1 cellular context compared by ENCODE assay signal in the genomic region with DNA sequence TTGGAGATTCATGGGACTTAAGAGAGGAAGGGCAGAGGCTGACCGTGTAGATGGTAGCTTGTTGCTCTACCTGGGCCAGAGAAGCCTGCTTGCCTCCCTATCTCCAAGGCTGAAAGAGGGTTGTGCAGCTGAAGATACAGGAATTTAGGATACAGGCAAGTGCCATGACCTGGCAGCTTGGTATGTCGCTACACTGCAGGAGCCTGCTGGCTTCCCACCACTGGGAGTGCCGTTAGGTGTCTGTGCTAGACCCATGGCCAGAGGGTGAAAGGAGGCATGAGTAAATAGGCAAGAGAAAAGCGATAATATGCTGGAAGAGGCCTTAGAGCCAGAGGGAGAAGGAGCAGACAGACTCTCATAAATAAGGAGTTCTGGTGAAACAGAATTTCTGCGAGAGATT.
TF ChIP-seq lines count a peak whose summit lies in the region.

No MANE protein-coding gene starts in this region.

TF ChIP-seq in GM23338, 12 proteins besides CTCF, POLR2A, EP300 and RAD21 (continued from another document):
- TF ChIP-seq, protein P1, sequence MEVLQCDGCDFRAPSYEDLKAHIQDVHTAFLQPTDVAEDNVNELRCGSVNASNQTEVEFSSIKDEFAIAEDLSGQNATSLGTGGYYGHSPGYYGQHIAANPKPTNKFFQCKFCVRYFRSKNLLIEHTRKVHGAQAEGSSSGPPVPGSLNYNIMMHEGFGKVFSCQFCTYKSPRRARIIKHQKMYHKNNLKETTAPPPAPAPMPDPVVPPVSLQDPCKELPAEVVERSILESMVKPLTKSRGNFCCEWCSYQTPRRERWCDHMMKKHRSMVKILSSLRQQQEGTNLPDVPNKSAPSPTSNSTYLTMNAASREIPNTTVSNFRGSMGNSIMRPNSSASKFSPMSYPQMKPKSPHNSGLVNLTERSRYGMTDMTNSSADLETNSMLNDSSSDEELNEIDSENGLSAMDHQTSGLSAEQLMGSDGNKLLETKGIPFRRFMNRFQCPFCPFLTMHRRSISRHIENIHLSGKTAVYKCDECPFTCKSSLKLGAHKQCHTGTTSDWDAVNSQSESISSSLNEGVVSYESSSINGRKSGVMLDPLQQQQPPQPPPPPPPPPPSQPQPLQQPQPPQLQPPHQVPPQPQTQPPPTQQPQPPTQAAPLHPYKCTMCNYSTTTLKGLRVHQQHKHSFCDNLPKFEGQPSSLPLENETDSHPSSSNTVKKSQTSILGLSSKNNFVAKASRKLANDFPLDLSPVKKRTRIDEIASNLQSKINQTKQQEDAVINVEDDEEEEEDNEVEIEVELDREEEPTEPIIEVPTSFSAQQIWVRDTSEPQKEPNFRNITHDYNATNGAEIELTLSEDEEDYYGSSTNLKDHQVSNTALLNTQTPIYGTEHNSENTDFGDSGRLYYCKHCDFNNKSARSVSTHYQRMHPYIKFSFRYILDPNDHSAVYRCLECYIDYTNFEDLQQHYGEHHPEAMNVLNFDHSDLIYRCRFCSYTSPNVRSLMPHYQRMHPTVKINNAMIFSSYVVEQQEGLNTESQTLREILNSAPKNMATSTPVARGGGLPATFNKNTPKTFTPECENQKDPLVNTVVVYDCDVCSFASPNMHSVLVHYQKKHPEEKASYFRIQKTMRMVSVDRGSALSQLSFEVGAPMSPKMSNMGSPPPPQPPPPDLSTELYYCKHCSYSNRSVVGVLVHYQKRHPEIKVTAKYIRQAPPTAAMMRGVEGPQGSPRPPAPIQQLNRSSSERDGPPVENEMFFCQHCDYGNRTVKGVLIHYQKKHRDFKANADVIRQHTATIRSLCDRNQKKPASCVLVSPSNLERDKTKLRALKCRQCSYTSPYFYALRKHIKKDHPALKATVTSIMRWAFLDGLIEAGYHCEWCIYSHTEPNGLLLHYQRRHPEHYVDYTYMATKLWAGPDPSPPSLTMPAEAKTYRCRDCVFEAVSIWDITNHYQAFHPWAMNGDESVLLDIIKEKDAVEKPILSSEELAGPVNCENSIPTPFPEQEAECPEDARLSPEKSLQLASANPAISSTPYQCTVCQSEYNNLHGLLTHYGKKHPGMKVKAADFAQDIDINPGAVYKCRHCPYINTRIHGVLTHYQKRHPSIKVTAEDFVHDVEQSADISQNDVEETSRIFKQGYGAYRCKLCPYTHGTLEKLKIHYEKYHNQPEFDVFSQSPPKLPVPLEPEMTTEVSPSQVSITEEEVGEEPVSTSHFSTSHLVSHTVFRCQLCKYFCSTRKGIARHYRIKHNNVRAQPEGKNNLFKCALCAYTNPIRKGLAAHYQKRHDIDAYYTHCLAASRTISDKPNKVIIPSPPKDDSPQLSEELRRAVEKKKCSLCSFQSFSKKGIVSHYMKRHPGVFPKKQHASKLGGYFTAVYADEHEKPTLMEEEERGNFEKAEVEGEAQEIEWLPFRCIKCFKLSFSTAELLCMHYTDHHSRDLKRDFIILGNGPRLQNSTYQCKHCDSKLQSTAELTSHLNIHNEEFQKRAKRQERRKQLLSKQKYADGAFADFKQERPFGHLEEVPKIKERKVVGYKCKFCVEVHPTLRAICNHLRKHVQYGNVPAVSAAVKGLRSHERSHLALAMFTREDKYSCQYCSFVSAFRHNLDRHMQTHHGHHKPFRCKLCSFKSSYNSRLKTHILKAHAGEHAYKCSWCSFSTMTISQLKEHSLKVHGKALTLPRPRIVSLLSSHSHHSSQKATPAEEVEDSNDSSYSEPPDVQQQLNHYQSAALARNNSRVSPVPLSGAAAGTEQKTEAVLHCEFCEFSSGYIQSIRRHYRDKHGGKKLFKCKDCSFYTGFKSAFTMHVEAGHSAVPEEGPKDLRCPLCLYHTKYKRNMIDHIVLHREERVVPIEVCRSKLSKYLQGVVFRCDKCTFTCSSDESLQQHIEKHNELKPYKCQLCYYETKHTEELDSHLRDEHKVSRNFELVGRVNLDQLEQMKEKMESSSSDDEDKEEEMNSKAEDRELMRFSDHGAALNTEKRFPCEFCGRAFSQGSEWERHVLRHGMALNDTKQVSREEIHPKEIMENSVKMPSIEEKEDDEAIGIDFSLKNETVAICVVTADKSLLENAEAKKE (CRISPR knock-in tag; IDR thresholded peaks at IDR 0.05), result no peak
- TF ChIP-seq CREB1 (CRISPR knock-in tag; IDR thresholded peaks at IDR 0.05; ENCODE audit: low read depth) (no peak), STAT1 (IDR thresholded peaks at IDR 0.05; ENCODE audit: unreplicated experiment) (no peak), ZNF114 (CRISPR knock-in tag; IDR thresholded peaks at IDR 0.05) (no peak), REST (IDR thresholded peaks at IDR 0.05; ENCODE audit: unreplicated experiment) (no peak), ETS1 (IDR thresholded peaks at IDR 0.05) (no peak), EZH2phosphoT487 (IDR thresholded peaks at IDR 0.05; ENCODE audit: unreplicated experiment) (no peak)
